ENCODE assay signal across 23 cellular contexts in the genomic region with DNA sequence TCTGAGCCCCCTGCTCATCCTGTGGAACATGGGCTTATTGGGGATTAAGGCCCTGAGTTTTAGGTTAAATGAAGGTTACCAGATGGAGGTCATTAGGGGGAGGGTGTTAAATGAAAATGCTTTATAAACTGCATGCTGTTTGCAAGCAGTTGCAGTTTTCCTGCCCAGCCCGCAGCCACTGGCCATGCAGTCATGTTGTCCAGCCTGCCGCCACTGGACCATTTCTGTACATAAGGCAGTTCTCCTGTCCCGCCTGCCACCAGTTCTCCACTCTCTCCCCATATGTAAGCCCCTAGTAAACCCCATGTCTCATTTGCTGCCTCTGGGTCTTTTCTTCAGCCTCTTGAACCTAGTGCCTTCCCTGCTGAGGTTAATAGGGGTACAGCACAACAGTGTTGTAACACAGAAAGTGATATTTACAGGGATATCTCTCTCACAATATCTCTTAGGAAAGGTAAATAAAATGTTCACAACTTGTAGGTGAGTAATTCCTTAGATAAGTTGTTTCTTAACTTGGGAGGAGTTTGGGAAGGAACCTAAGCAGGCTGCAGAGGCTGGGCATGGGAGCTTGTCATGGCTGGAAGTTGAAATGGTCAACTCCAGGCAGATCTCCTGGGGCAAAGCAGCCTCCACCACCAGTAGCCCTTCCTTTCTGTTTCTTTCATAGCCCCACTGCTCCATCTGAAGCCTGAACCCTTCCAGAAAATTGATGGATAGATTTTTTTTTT.
A peak's percentile ranks its signal among the peaks of the same experiment; 100 is the strongest.
DNase-seq lines count a peak whose midpoint lies in the region; ATAC-seq and TF ChIP-seq lines count a peak whose summit lies in the region.
"Had no signal": no experiment of that assay in that cellular context is flagged by ENCODE, and none has a peak within 500 bp of the region (broad histone marks: within the 10 kb centered on the region; RNA-seq: fewer than 3 reads in every experiment).

No MANE protein-coding gene starts in this region.

- H3K4me3 ChIP-seq in right atrium auricular region (no peak overlapping the region), gastroesophageal sphincter (no peak overlapping the region), psoas muscle (no peak overlapping the region)
- H3K4me3 ChIP-seq: A549, smooth muscle cell had no signal

- no peak for TF ChIP-seq POLR2A in gastroesophageal sphincter (IDR thresholded peaks at IDR 0.05)

- intact Hi-C loops in cardiac septum (cut with DNase I) = no loop called here
- intact Hi-C loops in psoas muscle (cut with DNase I) = no loop called here

- H3K27ac ChIP-seq in right atrium auricular region = peak overlapping the region; percentile 55 to 66
- peak overlapping the region; percentile 73 to 77 (median 76) for H3K27ac ChIP-seq in gastroesophageal sphincter
- H3K27ac ChIP-seq in psoas muscle = peak overlapping the region; percentile 62
- H3K27ac ChIP-seq: A549 had no signal

- no peak for DNase-seq in right atrium auricular region (ENCODE audit: low spot score)
- DNase-seq in cardiac septum (ENCODE audit: low spot score) = no peak
- DNase-seq in psoas muscle = no peak
- no peak for DNase-seq in UCSD-AML1 (lab: John Stamatoyannopoulos, UW; ENCODE audit: unreplicated experiment)
- DNase-seq in NCI-H69 (lab: John Stamatoyannopoulos, UW) = no peak
- no peak for DNase-seq in DMS153 (lab: John Stamatoyannopoulos, UW)
- DNase-seq: activated CD4-positive, CD25-positive, alpha-beta regulatory T cell; activated CD8-positive, alpha-beta memory T cell treated with anti-CD3 and anti-CD28 coated beads for 24 hours; activated naive CD4-positive, alpha-beta T cell treated with anti-CD3 and anti-CD28 coated beads, Interleukin-2, amount 50 U/mL, for 16 hours; activated T-cell treated with anti-CD3 and anti-CD28 coated beads, Interleukin-2, amount 50 U/mL, for 4 hours; KBM-7; MV-4-11; NCI-H1694 treated with DMSO at 0.1 percent for 48 hours; NCI-H2227 treated with DMSO at 0.1 percent for 48 hours; occipital lobe; stimulated activated CD4-positive, alpha-beta T cell treated with anti-CD3 and anti-CD28 coated beads, Interleukin-2, amount 100 ng/mL, for 48 hours; stimulated activated naive CD8-positive, alpha-beta T cell treated with anti-CD3 and anti-CD28 coated beads, Interleukin-15, amount 100 ng/mL, for 72 hours had no signal

- 93% methylated on average over 3 of the region's 3 CpGs; no CpG with 5 or more reads in 1 of the 2 donors for WGBS in gastroesophageal sphincter (ENCODE audit: low coverage in 1 of 2), 2 donors
- 89 to 96% (median 92%) methylated on average over 3 of the region's 3 CpGs for WGBS in psoas muscle, 3 donors

- H3K36me3 ChIP-seq in right atrium auricular region (no peaks in the 10 kb centered on the region), gastroesophageal sphincter (no peaks in the 10 kb centered on the region), psoas muscle (ENCODE audit: insufficient read depth in 1 of 2, low read depth in 1 of 2) (peaks cover 0 to 8% of the 10 kb centered on the region in 2 donors)

- H3K27me3 ChIP-seq in right atrium auricular region (no peaks in the 10 kb centered on the region), gastroesophageal sphincter (no peaks in the 10 kb centered on the region), psoas muscle (ENCODE audit: insufficient read depth in 3 of 3, low read length in 2 of 3) (no peaks in the 10 kb centered on the region)

- ATAC-seq in gastroesophageal sphincter (no peak), psoas muscle (no peak), GM19455 (IDR thresholded peaks at IDR 0.05; ENCODE audit: unreplicated experiment) (no peak)
- ATAC-seq: activated T-cell treated with anti-CD3 and anti-CD28 coated beads, Interleukin-2, amount 50 U/mL, for 4 hours; Panc1; SK-N-SH treated with all-trans-retinoic acid at 6 μM for 48 hours had no signal

- TF ChIP-seq EP300 in gastroesophageal sphincter (IDR thresholded peaks at IDR 0.05) = no peak

- H3K9me3 ChIP-seq in right atrium auricular region (no peaks in the 10 kb centered on the region), gastroesophageal sphincter (no peaks in the 10 kb centered on the region), psoas muscle (no peaks in the 10 kb centered on the region)
- H3K9me3 ChIP-seq: A549 had no signal

- TF ChIP-seq CTCF in right atrium auricular region (IDR thresholded peaks at IDR 0.05) = no peak
- no peak for TF ChIP-seq CTCF in gastroesophageal sphincter (IDR thresholded peaks at IDR 0.05)
- TF ChIP-seq CTCF in psoas muscle (IDR thresholded peaks at IDR 0.05) = no peak

- H3K4me1 ChIP-seq in right atrium auricular region (peaks cover 0 to 38% of the 10 kb centered on the region in 2 donors), gastroesophageal sphincter (peaks cover 3 to 63% (median 17%) of the 10 kb centered on the region in 3 donors), psoas muscle (peaks cover 62% of the 10 kb centered on the region)
